In the genomic region with DNA sequence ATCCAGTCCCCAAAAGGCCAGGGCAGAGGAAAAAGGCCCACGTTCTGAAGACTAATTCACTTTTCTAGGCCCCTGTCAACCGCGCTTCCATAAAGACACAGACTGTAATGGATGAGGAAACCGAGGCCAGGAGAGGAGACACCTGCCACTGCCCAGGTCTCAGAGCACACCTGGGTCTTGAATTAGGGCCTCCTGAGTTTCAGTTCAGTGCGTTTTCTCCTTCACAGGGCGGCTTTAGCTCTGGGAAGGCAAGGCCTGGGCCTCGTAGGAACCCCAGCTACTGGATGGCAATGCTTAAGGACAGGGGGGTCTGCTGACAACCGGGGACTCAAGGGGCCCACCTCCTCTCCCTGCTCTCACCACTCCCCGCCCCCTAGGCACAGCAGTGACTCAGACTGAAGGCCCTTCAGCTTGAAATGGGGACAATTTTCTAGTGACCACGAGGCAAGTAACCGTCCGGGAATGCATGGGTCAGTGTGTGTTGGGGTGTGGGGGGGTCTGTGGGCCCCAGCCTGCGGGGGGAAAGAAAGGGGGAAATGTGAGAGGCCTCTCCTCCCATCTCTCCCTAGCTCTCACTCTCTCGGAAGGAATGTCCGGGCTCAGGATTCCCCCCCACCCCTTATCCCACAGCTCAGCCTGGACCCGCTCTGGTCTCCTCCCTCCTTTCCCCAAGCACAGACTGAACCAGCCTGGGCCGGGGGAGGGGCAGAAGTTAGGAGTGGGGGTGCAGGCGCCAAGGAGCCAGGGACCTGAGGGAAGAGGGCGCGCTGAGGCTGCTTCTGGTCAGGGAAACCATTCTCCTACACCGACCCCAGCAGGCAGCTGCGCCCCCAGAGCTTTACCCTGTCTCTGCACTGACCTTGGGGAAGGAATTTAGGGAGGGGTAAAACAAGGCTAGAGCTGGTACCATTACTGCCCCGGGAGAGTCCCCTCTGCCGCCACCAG, we compare ENCODE assay signal across 8 cellular contexts. TPM values are rescaled to one million over a fixed set of nuclear protein-coding genes. Genes with fewer than 3 reads are reported as not detected.
DNase-seq lines count a peak whose midpoint lies in the region; ATAC-seq and TF ChIP-seq lines count a peak whose summit lies in the region.

No MANE protein-coding gene starts in this region.

- H3K27me3 Mint-ChIP-seq in neural progenitor cell (ENCODE audit: insufficient read depth, low read depth): peaks cover 15% of the 10 kb centered on the region
- H3K27me3 Mint-ChIP-seq in Calu3 (ENCODE audit: unreplicated experiment): peaks cover 46% of the 10 kb centered on the region

- no peaks in the 10 kb centered on the region for H3K27me3 ChIP-seq in DND-41 (ENCODE audit: insufficient read depth, low read length, poor library complexity)
- no peaks in the 10 kb centered on the region for H3K27me3 ChIP-seq in NT2/D1 (ENCODE audit: insufficient read depth, insufficient read length)
- H3K27me3 ChIP-seq in neural progenitor cell: peaks cover 7% of the 10 kb centered on the region

- TF ChIP-seq CTCF in DND-41 (IDR thresholded peaks at IDR 0.05; ENCODE audit: borderline replicate concordance, extremely low read depth, low read length, poor library complexity, severe bottlenecking): peak; percentile 5
- TF ChIP-seq CTCF in epithelial cell of esophagus (IDR thresholded peaks at IDR 0.05; ENCODE audit: insufficient read depth, low read depth, low read length, missing control alignments): no peak
- TF ChIP-seq CTCF in neural progenitor cell (IDR thresholded peaks at IDR 0.05): peak; percentile 37
- TF ChIP-seq CTCF in Calu3 (IDR thresholded peaks at IDR 0.05; ENCODE audit: unreplicated experiment): no peak

- H3K4me3 ChIP-seq in DND-41 (ENCODE audit: low read depth in 1 of 2, low read length in 2 of 2): peak overlapping the region in 1 of 2 experiments; percentile 60; a peak in 3 of 4 replicates
- H3K4me3 ChIP-seq in NT2/D1 (ENCODE audit: insufficient read length, low read depth): peak overlapping the region; percentile 72
- H3K4me3 ChIP-seq in epithelial cell of esophagus (ENCODE audit: low read length): peak overlapping the region; percentile 48
- H3K4me3 ChIP-seq in neural progenitor cell: peak overlapping the region; percentile 48

- H3K27ac ChIP-seq in DND-41 (ENCODE audit: low read length) (peak overlapping the region; percentile 38; the same call in 1 of the 2 replicates), neural progenitor cell (peak overlapping the region; percentile 15)

- CTCF ChIA-PET in Calu3 (lab: Charles Lee): interaction anchor here (0.7 to 0.9 kb wide), 2 partner anchors 10 to 94 kb away, joined by 3 to 6 read pairs; no protein-coding TSS in a partner anchor

- H3K79me2 ChIP-seq in DND-41 (ENCODE audit: insufficient read depth, low read length): no peaks in the 10 kb centered on the region
- H3K79me2 ChIP-seq in neural progenitor cell (ENCODE audit: low read depth): no peaks in the 10 kb centered on the region

- no peaks in the 10 kb centered on the region for H3K36me3 Mint-ChIP-seq in neural progenitor cell
- H3K36me3 Mint-ChIP-seq in Calu3 (ENCODE audit: insufficient read depth, unreplicated experiment): peaks cover 5% of the 10 kb centered on the region

- BruUV-seq in Calu3 (replicated peaks; lab: Mats Ljungman, UMichigan): no TSS peak

- peaks cover 53% of the 10 kb centered on the region for H3K4me1 Mint-ChIP-seq in neural progenitor cell
- peaks cover 13% of the 10 kb centered on the region for H3K4me1 Mint-ChIP-seq in Calu3 (ENCODE audit: low read depth, unreplicated experiment)

- no peaks in the 10 kb centered on the region for H3K36me3 ChIP-seq in DND-41 (ENCODE audit: insufficient read depth, low read length)
- H3K36me3 ChIP-seq in NT2/D1 (ENCODE audit: insufficient read depth, insufficient read length, low read length): peaks cover 38% of the 10 kb centered on the region
- no peaks in the 10 kb centered on the region for H3K36me3 ChIP-seq in neural progenitor cell

- H3K27ac Mint-ChIP-seq in neural progenitor cell (peak overlapping the region; percentile 72), Calu3 (ENCODE audit: unreplicated experiment) (no peak overlapping the region)

- H3F3A ChIP-seq in neural progenitor cell (ENCODE audit: low read depth): peaks cover 42% of the 10 kb centered on the region

- peak; percentile 42 for DNase-seq in DND-41
- peak; percentile 94 for DNase-seq in NT2/D1 (ENCODE audit: low read depth, low spot score)
- no peak for DNase-seq in epithelial cell of esophagus (ENCODE audit: low read depth)
- peak; percentile 85 for DNase-seq in neural progenitor cell (ENCODE audit: low spot score)
- DNase-seq in Calu3: no peak
- DNase-seq in KG1 (lab: John Stamatoyannopoulos, UW): no peak
- DNase-seq in cerebellum (ENCODE audit: low spot score): no peak
- no peak for DNase-seq in anterior cingulate cortex (lab: John Stamatoyannopoulos, UW)

- H3K4me1 ChIP-seq in DND-41 (ENCODE audit: insufficient read depth, low read length): peaks cover 18% of the 10 kb centered on the region
- peaks cover 45% of the 10 kb centered on the region for H3K4me1 ChIP-seq in NT2/D1 (ENCODE audit: insufficient read depth, insufficient read length)
- H3K4me1 ChIP-seq in neural progenitor cell: peaks cover 49% of the 10 kb centered on the region

- H2AFZ ChIP-seq in DND-41 (ENCODE audit: low read depth, low read length) (peak overlapping the region; percentile 93), neural progenitor cell (replicated peaks) (peak overlapping the region; percentile 69)

- intact Hi-C loops in Calu3 (cut with micrococcal nuclease; ENCODE audit: unreplicated experiment): no loop called here

- no peaks in the 10 kb centered on the region for H3K9me3 ChIP-seq in DND-41 (ENCODE audit: insufficient read depth, low read length, severe bottlenecking)
- H3K9me3 ChIP-seq in NT2/D1 (ENCODE audit: insufficient read depth, low read length): no peaks in the 10 kb centered on the region
- H3K9me3 ChIP-seq in neural progenitor cell (ENCODE audit: low read depth): no peaks in the 10 kb centered on the region

- H4K20me1 ChIP-seq in DND-41 (ENCODE audit: insufficient read depth, low read length): no peaks in the 10 kb centered on the region
- H4K20me1 ChIP-seq in neural progenitor cell (ENCODE audit: low read depth): no peaks in the 10 kb centered on the region

- peak; percentile 39 for ATAC-seq in DND-41 (ENCODE audit: insufficient read depth, low read depth)

- H3K9ac ChIP-seq in DND-41 (ENCODE audit: low read depth, low read length) (peak overlapping the region; percentile 50), NT2/D1 (ENCODE audit: insufficient read length, low read depth) (peak overlapping the region; percentile 93), neural progenitor cell (no peak overlapping the region)

- no peaks in the 10 kb centered on the region for H3K9me3 Mint-ChIP-seq in neural progenitor cell
- H3K9me3 Mint-ChIP-seq in Calu3 (ENCODE audit: low read depth, unreplicated experiment): no peaks in the 10 kb centered on the region

- peak overlapping the region; percentile 80 for H3K4me2 ChIP-seq in DND-41 (ENCODE audit: insufficient read depth, low read length)
- H3K4me2 ChIP-seq in neural progenitor cell: peak overlapping the region; percentile 82

- H3K4me3 Mint-ChIP-seq in neural progenitor cell: peak overlapping the region; percentile 85
- no peak overlapping the region for H3K4me3 Mint-ChIP-seq in Calu3 (ENCODE audit: low read depth, unreplicated experiment)

RNA-seq across cellular contexts. Expression of gene CREB3L1, which starts 17.2 kb away (rescaled TPM):
- 0.43 and 1.7 TPM in 2 replicates for total RNA-seq in neural progenitor cell (ENCODE audit: low replicate concordance)
- 0.61 TPM in 1 of 2 replicates, not detected in the other for total RNA-seq in Calu3 (2022)
- total RNA-seq in cerebellum: 2.4 TPM

RNA-seq across cellular contexts. Expression of gene DGKZ, which starts 52.6 kb away (rescaled TPM):
- 12.5 and 55.5 TPM in 2 replicates for total RNA-seq in neural progenitor cell (ENCODE audit: low replicate concordance)
- total RNA-seq in Calu3 (2022): 38.0 and 40.2 TPM in 2 replicates
- 48.1 TPM for total RNA-seq in cerebellum

Comparison
In these comparisons a context has a peak if more than half of its experiments do, and no peak if none do; other contexts are left out.
1. DNase-seq: peak in DND-41 (single experiment), NT2/D1 (single experiment) and neural progenitor cell (single experiment); none in epithelial cell of esophagus (single experiment), Calu3 (single experiment), KG1 (single experiment), cerebellum (single experiment) and anterior cingulate cortex (0 of 58).
2. CTCF ChIP-seq: peak in DND-41 (single experiment) and neural progenitor cell (single experiment); none in epithelial cell of esophagus (single experiment) and Calu3 (single experiment).